In the genomic region with DNA sequence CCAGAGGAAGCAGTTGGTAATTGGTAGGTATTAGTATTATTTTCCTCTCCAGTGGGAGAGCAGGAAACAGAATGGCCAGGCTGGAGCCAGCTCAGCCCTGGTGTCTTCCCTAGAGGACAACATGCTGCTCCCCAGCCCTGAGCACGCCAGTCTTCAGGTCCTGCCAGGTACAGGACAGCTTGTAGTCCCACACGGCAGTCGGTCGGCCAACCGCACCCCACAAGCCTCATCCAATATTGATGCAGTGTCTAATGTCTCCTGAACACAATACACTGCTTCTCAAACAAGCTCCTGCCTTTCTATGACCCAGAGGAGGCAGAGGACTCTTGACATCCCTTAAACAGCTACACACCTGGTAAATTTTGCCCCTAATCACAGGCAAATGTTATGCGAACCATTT, we compare ENCODE assay signal across 1 cellular context.
TF ChIP-seq lines count a peak whose summit lies in the region.

No MANE protein-coding gene starts in this region.

TF ChIP-seq in SK-N-SH, 30 proteins besides CTCF, POLR2A, EP300 and RAD21:
- no peak for TF ChIP-seq REST (IDR thresholded peaks at IDR 0.05; ENCODE audit: low read depth, low read length)
- TF ChIP-seq RXRA (IDR thresholded peaks at IDR 0.05; ENCODE audit: borderline replicate concordance, low read depth): no peak
- no peak for TF ChIP-seq TEAD4 (IDR thresholded peaks at IDR 0.05; ENCODE audit: borderline replicate concordance, insufficient read depth)
- TF ChIP-seq CHD2 (IDR thresholded peaks at IDR 0.05; ENCODE audit: low read length, partially characterized antibody): no peak
- TF ChIP-seq JUND (IDR thresholded peaks at IDR 0.05): no peak
- no peak for TF ChIP-seq FOXJ3 (CRISPR knock-in tag; IDR thresholded peaks at IDR 0.05)
- TF ChIP-seq POLR2AphosphoS5 (IDR thresholded peaks at IDR 0.05; ENCODE audit: low read depth, low read length): no peak
- no peak for TF ChIP-seq YY1 (IDR thresholded peaks at IDR 0.05; ENCODE audit: low read depth)
TF ChIP-seq in SK-N-SH: peak in this region for 0.
